19 cellular contexts compared by ENCODE assay signal in the genomic region with DNA sequence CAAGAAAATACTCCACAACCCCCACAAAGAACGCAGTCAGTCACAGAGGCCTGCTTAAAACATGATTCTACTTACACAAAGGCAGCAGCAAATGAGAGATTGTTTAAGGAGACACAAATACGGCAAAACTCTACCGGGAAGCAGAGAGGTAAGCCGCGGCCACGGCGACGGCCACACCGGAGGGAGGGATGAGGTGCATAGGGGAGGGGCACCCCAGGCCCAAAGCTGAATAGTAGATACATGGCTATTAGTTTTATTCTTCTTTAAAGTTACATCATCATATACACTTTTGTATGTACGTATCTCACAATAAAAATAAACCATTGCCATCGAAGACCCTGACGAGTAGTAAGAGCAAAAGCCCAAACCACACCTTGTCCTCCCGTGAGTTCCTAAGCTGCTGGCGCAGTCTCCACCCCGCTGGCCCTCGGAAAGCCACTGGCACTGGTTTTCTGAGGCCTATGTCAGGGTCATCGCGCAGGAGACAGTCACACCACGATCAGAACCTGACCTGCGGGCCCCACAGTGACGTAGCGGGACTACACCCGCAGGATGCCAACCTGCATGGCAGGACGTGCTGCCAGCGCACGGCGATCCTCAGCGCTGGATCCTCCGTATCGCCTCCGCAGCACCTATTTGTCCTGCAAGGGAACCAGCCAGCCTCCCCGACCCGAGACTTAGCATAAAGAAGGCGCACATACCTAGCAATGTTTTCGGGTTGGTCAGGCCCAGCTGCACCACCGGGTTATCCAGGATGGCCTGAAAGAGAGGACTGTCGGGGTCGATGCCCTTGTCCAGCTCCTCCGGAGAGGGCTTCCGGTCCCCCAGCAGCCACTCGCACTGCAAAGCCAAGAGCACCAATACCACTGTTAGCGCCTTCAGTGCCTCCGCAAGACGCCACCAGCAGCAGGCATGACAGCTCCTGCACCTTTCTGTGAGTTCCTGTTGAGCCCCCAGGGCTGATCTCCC. TPM values are rescaled to one million over a fixed set of nuclear protein-coding genes. Genes with fewer than 3 reads are reported as not detected.
A peak's percentile ranks its signal among the peaks of the same experiment; 100 is the strongest.
DNase-seq lines count a peak whose midpoint lies in the region; ATAC-seq and TF ChIP-seq lines count a peak whose summit lies in the region.
"Had no signal": no experiment of that assay in that cellular context is flagged by ENCODE, and none has a peak within 500 bp of the region (broad histone marks: within the 10 kb centered on the region; RNA-seq: fewer than 3 reads in every experiment).

No MANE protein-coding gene starts in this region.

- H3K4me1 ChIP-seq in upper lobe of right lung (no peaks in the 10 kb centered on the region), PC-9 (replicated peaks; ENCODE audit: insufficient read depth) (no peaks in the 10 kb centered on the region)

- no peaks in the 10 kb centered on the region for H4K20me1 ChIP-seq in PC-9 (ENCODE audit: insufficient read depth)

- TF ChIP-seq CTCF in endothelial cell (IDR thresholded peaks at IDR 0.05; ENCODE audit: unreplicated experiment) (no peak), upper lobe of right lung (IDR thresholded peaks at IDR 0.05) (no peak), PC-9 (conservative IDR thresholded peaks at IDR 0.05) (no peak), foreskin fibroblast (IDR thresholded peaks at IDR 0.05; ENCODE audit: low read depth, low read length) (no peak)

- intact Hi-C loops in activated naive CD4-positive, alpha-beta T cell treated with anti-CD3 and anti-CD28 coated beads for 36 hours (cut with micrococcal nuclease), result no loop called here
- intact Hi-C loops in upper lobe of right lung (cut with DNase I), result no loop called here
- intact Hi-C loops in PC-9 (cut with micrococcal nuclease; ENCODE audit: unreplicated experiment), result no loop called here

- H3K9me3 Mint-ChIP-seq in activated naive CD4-positive, alpha-beta T cell treated with anti-CD3 and anti-CD28 coated beads, Interleukin-2, amount 50 U/mL, for 24 hours, result no peaks in the 10 kb centered on the region
- H3K9me3 Mint-ChIP-seq in activated naive CD4-positive, alpha-beta T cell treated with anti-CD3 and anti-CD28 coated beads for 36 hours, result no peaks in the 10 kb centered on the region
- H3K9me3 Mint-ChIP-seq in activated naive CD8-positive, alpha-beta T cell treated with anti-CD3 and anti-CD28 coated beads for 36 hours, result peaks cover 7% of the 10 kb centered on the region
- no peaks in the 10 kb centered on the region for H3K9me3 Mint-ChIP-seq in endothelial cell (ENCODE audit: unreplicated experiment)

- peaks cover 89% of the 10 kb centered on the region for H3K36me3 ChIP-seq in upper lobe of right lung
- no peaks in the 10 kb centered on the region for H3K36me3 ChIP-seq in PC-9 (ENCODE audit: low read depth)

- no peak overlapping the region for H3K4me3 Mint-ChIP-seq in activated naive CD4-positive, alpha-beta T cell treated with anti-CD3 and anti-CD28 coated beads, Interleukin-2, amount 50 U/mL, for 24 hours
- no peak overlapping the region for H3K4me3 Mint-ChIP-seq in activated naive CD4-positive, alpha-beta T cell treated with anti-CD3 and anti-CD28 coated beads for 36 hours
- H3K4me3 Mint-ChIP-seq in activated naive CD8-positive, alpha-beta T cell treated with anti-CD3 and anti-CD28 coated beads for 36 hours, result peak overlapping the region; percentile 23
- peak overlapping the region; percentile 48 for H3K4me3 Mint-ChIP-seq in endothelial cell (ENCODE audit: unreplicated experiment)
- H3K4me3 Mint-ChIP-seq: B cell; CD8-positive, alpha-beta memory T cell; H9 had no signal

- H3K4me3 ChIP-seq in upper lobe of right lung, result no peak overlapping the region
- H3K4me3 ChIP-seq in PC-9, result no peak overlapping the region
- no peak overlapping the region for H3K4me3 ChIP-seq in foreskin fibroblast (ENCODE audit: low read depth in 1 of 2, low read length in 2 of 2)
- H3K4me3 ChIP-seq: BLaER1 treated with 17β-estradiol and CSF1 and Interleukin-3, amounts not matched to agents 10 nM and 100 nM; GM12878 had no signal

- H2AFZ ChIP-seq in PC-9, result no peak overlapping the region

- H3F3A ChIP-seq in PC-9 (ENCODE audit: insufficient read depth, low read depth), result no peaks in the 10 kb centered on the region

- ATAC-seq in upper lobe of right lung, result peak; percentile 13
- ATAC-seq: GM12878 had no signal

- DNase-seq in activated naive CD4-positive, alpha-beta T cell treated with anti-CD3 and anti-CD28 coated beads for 36 hours, result no peak
- no peak for DNase-seq in activated naive CD8-positive, alpha-beta T cell treated with anti-CD3 and anti-CD28 coated beads for 36 hours
- DNase-seq in endothelial cell (ENCODE audit: low spot score), result no peak
- no peak for DNase-seq in upper lobe of right lung
- no peak for DNase-seq in PC-9
- DNase-seq in foreskin fibroblast, result no peak
- DNase-seq in islet precursor cell, result no peak
- DNase-seq: 8988T, COR-L47, DMS 273 treated with DMSO at 0.1 percent for 48 hours, DMS53, DND-41, EL, H9 had no signal

- CTCF ChIA-PET in activated naive CD4-positive, alpha-beta T cell treated with anti-CD3 and anti-CD28 coated beads for 36 hours (lab: Charles Lee), result no interaction called here
- CTCF ChIA-PET in PC-9 (lab: Charles Lee), result no interaction called here

- no peak overlapping the region for H3K4me2 ChIP-seq in PC-9
- H3K4me2 ChIP-seq: BLaER1 treated with 17β-estradiol and CSF1 and Interleukin-3, amounts not matched to agents 10 nM and 100 nM had no signal

- no TSS peak for BruUV-seq in PC-9 (replicated peaks; lab: Mats Ljungman, UMichigan)

- H3K27ac ChIP-seq in upper lobe of right lung (no peak overlapping the region), PC-9 (no peak overlapping the region)
- H3K27ac ChIP-seq: BLaER1 treated with 17β-estradiol and CSF1 and Interleukin-3, amounts not matched to agents 10 nM and 100 nM had no signal

- no peaks in the 10 kb centered on the region for H3K27me3 ChIP-seq in upper lobe of right lung
- no peaks in the 10 kb centered on the region for H3K27me3 ChIP-seq in PC-9 (ENCODE audit: insufficient read depth, low read depth)
- H3K27me3 ChIP-seq: BLaER1 treated with 17β-estradiol and CSF1 and Interleukin-3, amounts not matched to agents 10 nM and 100 nM had no signal

- peak overlapping the region; percentile 46 for H3K27ac Mint-ChIP-seq in activated naive CD4-positive, alpha-beta T cell treated with anti-CD3 and anti-CD28 coated beads, Interleukin-2, amount 50 U/mL, for 24 hours
- H3K27ac Mint-ChIP-seq in activated naive CD4-positive, alpha-beta T cell treated with anti-CD3 and anti-CD28 coated beads for 36 hours, result no peak overlapping the region
- H3K27ac Mint-ChIP-seq in activated naive CD8-positive, alpha-beta T cell treated with anti-CD3 and anti-CD28 coated beads for 36 hours, result no peak overlapping the region
- peak overlapping the region; percentile 43 for H3K27ac Mint-ChIP-seq in endothelial cell (ENCODE audit: unreplicated experiment)
- H3K27ac Mint-ChIP-seq: B cell, H9 had no signal

- POLR2A ChIA-PET in PC-9 (lab: Charles Lee; ENCODE audit: unreplicated experiment), result no interaction called here

- H3K79me2 ChIP-seq in PC-9 (ENCODE audit: low read depth), result no peaks in the 10 kb centered on the region

- H3K9me2 ChIP-seq in PC-9 (ENCODE audit: insufficient read depth), result no peaks in the 10 kb centered on the region

- no peaks in the 10 kb centered on the region for H3K27me3 Mint-ChIP-seq in activated naive CD4-positive, alpha-beta T cell treated with anti-CD3 and anti-CD28 coated beads, Interleukin-2, amount 50 U/mL, for 24 hours
- H3K27me3 Mint-ChIP-seq in activated naive CD4-positive, alpha-beta T cell treated with anti-CD3 and anti-CD28 coated beads for 36 hours (ENCODE audit: low read depth), result no peaks in the 10 kb centered on the region
- H3K27me3 Mint-ChIP-seq in activated naive CD8-positive, alpha-beta T cell treated with anti-CD3 and anti-CD28 coated beads for 36 hours, result peaks cover 6% of the 10 kb centered on the region
- H3K27me3 Mint-ChIP-seq in endothelial cell (ENCODE audit: unreplicated experiment), result peaks cover 2% of the 10 kb centered on the region
- H3K27me3 Mint-ChIP-seq: B cell had no signal

- no peaks in the 10 kb centered on the region for H3K9me3 ChIP-seq in upper lobe of right lung
- no peaks in the 10 kb centered on the region for H3K9me3 ChIP-seq in PC-9 (ENCODE audit: insufficient read depth, low read depth)

- peaks cover 6% of the 10 kb centered on the region for H3K4me1 Mint-ChIP-seq in activated naive CD4-positive, alpha-beta T cell treated with anti-CD3 and anti-CD28 coated beads, Interleukin-2, amount 50 U/mL, for 24 hours
- H3K4me1 Mint-ChIP-seq in activated naive CD4-positive, alpha-beta T cell treated with anti-CD3 and anti-CD28 coated beads for 36 hours (ENCODE audit: low read depth), result peaks cover 4% of the 10 kb centered on the region
- H3K4me1 Mint-ChIP-seq in activated naive CD8-positive, alpha-beta T cell treated with anti-CD3 and anti-CD28 coated beads for 36 hours, result peaks cover 4% of the 10 kb centered on the region
- H3K4me1 Mint-ChIP-seq in endothelial cell (ENCODE audit: unreplicated experiment), result peaks cover 2% of the 10 kb centered on the region
- H3K4me1 Mint-ChIP-seq: B cell, H9 had no signal

- H3K36me3 Mint-ChIP-seq in activated naive CD4-positive, alpha-beta T cell treated with anti-CD3 and anti-CD28 coated beads, Interleukin-2, amount 50 U/mL, for 24 hours, result peaks cover 19% of the 10 kb centered on the region
- peaks cover 54% of the 10 kb centered on the region for H3K36me3 Mint-ChIP-seq in activated naive CD4-positive, alpha-beta T cell treated with anti-CD3 and anti-CD28 coated beads for 36 hours (ENCODE audit: low read depth)
- H3K36me3 Mint-ChIP-seq in activated naive CD8-positive, alpha-beta T cell treated with anti-CD3 and anti-CD28 coated beads for 36 hours, result peaks cover 62% of the 10 kb centered on the region
- H3K36me3 Mint-ChIP-seq in endothelial cell (ENCODE audit: low read depth, unreplicated experiment), result peaks cover 41% of the 10 kb centered on the region

RNA-seq across cellular contexts. Expression of a gene that starts 23.4 kb away (rescaled TPM):
- 10 to 100 TPM; 37.2 to 40.0 TPM for total RNA-seq in activated naive CD4-positive, alpha-beta T cell treated with anti-CD3 and anti-CD28 coated beads for 36 hours
- total RNA-seq in activated naive CD8-positive, alpha-beta T cell treated with anti-CD3 and anti-CD28 coated beads for 36 hours, result 10 to 100 TPM; 30.0 to 32.6 TPM
- 46.8 TPM for total RNA-seq in endothelial cell (ENCODE audit: unreplicated experiment)
- total RNA-seq in upper lobe of right lung, result 30.1 TPM
- 27.6 and 37.1 TPM in 2 replicates for total RNA-seq in PC-9 (2021)

RNA-seq across cellular contexts. Expression of a gene that starts 30.5 kb away (rescaled TPM):
- total RNA-seq in activated naive CD4-positive, alpha-beta T cell treated with anti-CD3 and anti-CD28 coated beads for 36 hours, result 10 to 100 TPM; 32.6 to 35.2 TPM
- 10 to 100 TPM; 19.9 to 21.8 TPM for total RNA-seq in activated naive CD8-positive, alpha-beta T cell treated with anti-CD3 and anti-CD28 coated beads for 36 hours
- total RNA-seq in endothelial cell (ENCODE audit: unreplicated experiment) (44.7 TPM), upper lobe of right lung (26.5 TPM), PC-9 (2021) (16.7 and 17.3 TPM in 2 replicates)

Comparison
In these comparisons a context has a peak if more than half of its experiments do, and no peak if none do; other contexts are left out.
1. H3K27ac Mint-ChIP-seq: peak in activated naive CD4-positive, alpha-beta T cell treated with anti-CD3 and anti-CD28 coated beads, Interleukin-2, amount 50 U/mL, for 24 hours (single experiment) and endothelial cell (single experiment); none in activated naive CD4-positive, alpha-beta T cell treated with anti-CD3 and anti-CD28 coated beads for 36 hours (single experiment) and activated naive CD8-positive, alpha-beta T cell treated with anti-CD3 and anti-CD28 coated beads for 36 hours (single experiment).
2. H3K4me3 Mint-ChIP-seq: peak in activated naive CD8-positive, alpha-beta T cell treated with anti-CD3 and anti-CD28 coated beads for 36 hours (single experiment) and endothelial cell (single experiment); none in activated naive CD4-positive, alpha-beta T cell treated with anti-CD3 and anti-CD28 coated beads, Interleukin-2, amount 50 U/mL, for 24 hours (single experiment) and activated naive CD4-positive, alpha-beta T cell treated with anti-CD3 and anti-CD28 coated beads for 36 hours (single experiment).